17 cellular contexts compared by ENCODE assay signal in the genomic region with DNA sequence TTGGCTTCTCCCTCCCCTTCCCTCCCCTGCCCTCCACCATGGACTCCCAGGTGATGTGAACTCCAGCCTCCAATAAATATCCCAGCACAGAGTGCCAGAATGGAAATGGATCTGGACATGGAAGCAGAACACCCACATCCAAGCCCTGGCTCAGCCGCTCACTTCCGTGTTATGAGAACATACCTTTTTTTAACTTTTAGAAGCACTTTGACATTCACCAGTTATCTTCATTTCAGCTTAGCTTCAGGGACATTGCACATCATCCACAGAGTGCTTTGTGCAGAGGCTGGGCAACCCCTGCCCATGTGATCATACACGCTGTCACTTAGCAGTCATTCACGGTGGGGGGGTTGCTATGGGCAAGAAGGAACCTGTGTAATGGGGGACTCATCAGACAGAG. TPM values are rescaled to one million over a fixed set of nuclear protein-coding genes. Genes with fewer than 3 reads are reported as not detected.
DNase-seq lines count a peak whose midpoint lies in the region; ATAC-seq and TF ChIP-seq lines count a peak whose summit lies in the region.
"Had no signal": no experiment of that assay in that cellular context is flagged by ENCODE, and none has a peak within 500 bp of the region (broad histone marks: within the 10 kb centered on the region; RNA-seq: fewer than 3 reads in every experiment).

No MANE protein-coding gene starts in this region.

- H3K4me1 ChIP-seq in GM23338 (ENCODE audit: insufficient read depth), result no peaks in the 10 kb centered on the region

- DNase-seq in NCI-H1417 (lab: John Stamatoyannopoulos, UW) (peak in 2 of 3 experiments; percentile 11 to 27), NCI-H1417 treated with DMSO at 0.1 percent for 48 hours (lab: John Stamatoyannopoulos, UW) (no peak), cardiac septum (ENCODE audit: low spot score) (peak; percentile 66), left ventricle myocardium superior (peak; percentile 60), sciatic nerve (ENCODE audit: low spot score) (no peak), GM23338 (ENCODE audit: low spot score) (no peak), hippocampal formation (lab: John Stamatoyannopoulos, UW) (no peak)
- DNase-seq: AML-193; Caco-2; CD8-positive, alpha-beta memory T cell; DND-41; GDM1 had no signal

- no peak overlapping the region for H3K4me3 Mint-ChIP-seq in GM23338
- H3K4me3 Mint-ChIP-seq: CD8-positive, alpha-beta memory T cell had no signal

- H3K36me3 ChIP-seq in GM23338 (ENCODE audit: insufficient read depth), result no peaks in the 10 kb centered on the region
- H3K36me3 ChIP-seq: BLaER1 had no signal

- no peak overlapping the region for H3K27ac Mint-ChIP-seq in GM23338
- H3K27ac Mint-ChIP-seq: CD8-positive, alpha-beta memory T cell had no signal

- no peak overlapping the region for H2AFZ ChIP-seq in GM23338

- no peak overlapping the region for H3K4me3 ChIP-seq in GM23338
- H3K4me3 ChIP-seq: BLaER1 had no signal

- H3K27ac ChIP-seq in GM23338 (ENCODE audit: low read depth), result no peak overlapping the region
- H3K27ac ChIP-seq: 22Rv1, BLaER1, HL-60 had no signal

- peaks cover 3% of the 10 kb centered on the region for H3K27me3 Mint-ChIP-seq in GM23338 (ENCODE audit: insufficient read depth, low read depth, poor library complexity)

- intact Hi-C loops in cardiac septum (cut with DNase I), result no loop called here
- intact Hi-C loops in left ventricle myocardium superior (cut with micrococcal nuclease), result no loop called here
- intact Hi-C loops in sciatic nerve (cut with DNase I), result no loop called here

- H3K4me2 ChIP-seq in GM23338, result no peak overlapping the region
- H3K4me2 ChIP-seq: BLaER1 had no signal

- H3K27me3 ChIP-seq in GM23338 (ENCODE audit: insufficient read depth), result no peaks in the 10 kb centered on the region
- H3K27me3 ChIP-seq: BLaER1 had no signal

- 0 out of 2 replicates have a peak, but pooled peaks cover 6% of the 10 kb centered on the region for H3K9me2 ChIP-seq in GM23338 (ENCODE audit: insufficient read depth)

- ATAC-seq in left ventricle myocardium superior (peak; percentile 69), sciatic nerve (peak; percentile 32), GM19328 (IDR thresholded peaks at IDR 0.05; ENCODE audit: unreplicated experiment) (no peak), GM23338 (no peak)
- ATAC-seq: HCT116 had no signal

- no peaks in the 10 kb centered on the region; the same call in 1 of the 2 replicates for H4K20me1 ChIP-seq in GM23338 (replicated peaks; ENCODE audit: insufficient read depth)
- H4K20me1 ChIP-seq: BLaER1 had no signal

- H3F3A ChIP-seq in GM23338 (replicated peaks; ENCODE audit: low read depth), result no peaks in the 10 kb centered on the region

- no peak for TF ChIP-seq CTCF in GM23338 (conservative IDR thresholded peaks at IDR 0.05; ENCODE audit: low read depth in 2 of 2)

- no peaks in the 10 kb centered on the region for H3K36me3 Mint-ChIP-seq in GM23338 (ENCODE audit: low read depth)
- H3K36me3 Mint-ChIP-seq: CD8-positive, alpha-beta memory T cell had no signal

- no peaks in the 10 kb centered on the region for H3K79me2 ChIP-seq in GM23338 (replicated peaks; ENCODE audit: insufficient read depth)

- no peaks in the 10 kb centered on the region; the same call in 2 of the 3 replicates for H3K4me1 Mint-ChIP-seq in GM23338
- H3K4me1 Mint-ChIP-seq: CD8-positive, alpha-beta memory T cell had no signal

- H3K9me3 Mint-ChIP-seq in GM23338, result no peaks in the 10 kb centered on the region
- H3K9me3 Mint-ChIP-seq: CD8-positive, alpha-beta memory T cell had no signal

TF ChIP-seq in GM23338, 12 proteins besides CTCF, POLR2A, EP300 and RAD21:
- TF ChIP-seq, protein P1, sequence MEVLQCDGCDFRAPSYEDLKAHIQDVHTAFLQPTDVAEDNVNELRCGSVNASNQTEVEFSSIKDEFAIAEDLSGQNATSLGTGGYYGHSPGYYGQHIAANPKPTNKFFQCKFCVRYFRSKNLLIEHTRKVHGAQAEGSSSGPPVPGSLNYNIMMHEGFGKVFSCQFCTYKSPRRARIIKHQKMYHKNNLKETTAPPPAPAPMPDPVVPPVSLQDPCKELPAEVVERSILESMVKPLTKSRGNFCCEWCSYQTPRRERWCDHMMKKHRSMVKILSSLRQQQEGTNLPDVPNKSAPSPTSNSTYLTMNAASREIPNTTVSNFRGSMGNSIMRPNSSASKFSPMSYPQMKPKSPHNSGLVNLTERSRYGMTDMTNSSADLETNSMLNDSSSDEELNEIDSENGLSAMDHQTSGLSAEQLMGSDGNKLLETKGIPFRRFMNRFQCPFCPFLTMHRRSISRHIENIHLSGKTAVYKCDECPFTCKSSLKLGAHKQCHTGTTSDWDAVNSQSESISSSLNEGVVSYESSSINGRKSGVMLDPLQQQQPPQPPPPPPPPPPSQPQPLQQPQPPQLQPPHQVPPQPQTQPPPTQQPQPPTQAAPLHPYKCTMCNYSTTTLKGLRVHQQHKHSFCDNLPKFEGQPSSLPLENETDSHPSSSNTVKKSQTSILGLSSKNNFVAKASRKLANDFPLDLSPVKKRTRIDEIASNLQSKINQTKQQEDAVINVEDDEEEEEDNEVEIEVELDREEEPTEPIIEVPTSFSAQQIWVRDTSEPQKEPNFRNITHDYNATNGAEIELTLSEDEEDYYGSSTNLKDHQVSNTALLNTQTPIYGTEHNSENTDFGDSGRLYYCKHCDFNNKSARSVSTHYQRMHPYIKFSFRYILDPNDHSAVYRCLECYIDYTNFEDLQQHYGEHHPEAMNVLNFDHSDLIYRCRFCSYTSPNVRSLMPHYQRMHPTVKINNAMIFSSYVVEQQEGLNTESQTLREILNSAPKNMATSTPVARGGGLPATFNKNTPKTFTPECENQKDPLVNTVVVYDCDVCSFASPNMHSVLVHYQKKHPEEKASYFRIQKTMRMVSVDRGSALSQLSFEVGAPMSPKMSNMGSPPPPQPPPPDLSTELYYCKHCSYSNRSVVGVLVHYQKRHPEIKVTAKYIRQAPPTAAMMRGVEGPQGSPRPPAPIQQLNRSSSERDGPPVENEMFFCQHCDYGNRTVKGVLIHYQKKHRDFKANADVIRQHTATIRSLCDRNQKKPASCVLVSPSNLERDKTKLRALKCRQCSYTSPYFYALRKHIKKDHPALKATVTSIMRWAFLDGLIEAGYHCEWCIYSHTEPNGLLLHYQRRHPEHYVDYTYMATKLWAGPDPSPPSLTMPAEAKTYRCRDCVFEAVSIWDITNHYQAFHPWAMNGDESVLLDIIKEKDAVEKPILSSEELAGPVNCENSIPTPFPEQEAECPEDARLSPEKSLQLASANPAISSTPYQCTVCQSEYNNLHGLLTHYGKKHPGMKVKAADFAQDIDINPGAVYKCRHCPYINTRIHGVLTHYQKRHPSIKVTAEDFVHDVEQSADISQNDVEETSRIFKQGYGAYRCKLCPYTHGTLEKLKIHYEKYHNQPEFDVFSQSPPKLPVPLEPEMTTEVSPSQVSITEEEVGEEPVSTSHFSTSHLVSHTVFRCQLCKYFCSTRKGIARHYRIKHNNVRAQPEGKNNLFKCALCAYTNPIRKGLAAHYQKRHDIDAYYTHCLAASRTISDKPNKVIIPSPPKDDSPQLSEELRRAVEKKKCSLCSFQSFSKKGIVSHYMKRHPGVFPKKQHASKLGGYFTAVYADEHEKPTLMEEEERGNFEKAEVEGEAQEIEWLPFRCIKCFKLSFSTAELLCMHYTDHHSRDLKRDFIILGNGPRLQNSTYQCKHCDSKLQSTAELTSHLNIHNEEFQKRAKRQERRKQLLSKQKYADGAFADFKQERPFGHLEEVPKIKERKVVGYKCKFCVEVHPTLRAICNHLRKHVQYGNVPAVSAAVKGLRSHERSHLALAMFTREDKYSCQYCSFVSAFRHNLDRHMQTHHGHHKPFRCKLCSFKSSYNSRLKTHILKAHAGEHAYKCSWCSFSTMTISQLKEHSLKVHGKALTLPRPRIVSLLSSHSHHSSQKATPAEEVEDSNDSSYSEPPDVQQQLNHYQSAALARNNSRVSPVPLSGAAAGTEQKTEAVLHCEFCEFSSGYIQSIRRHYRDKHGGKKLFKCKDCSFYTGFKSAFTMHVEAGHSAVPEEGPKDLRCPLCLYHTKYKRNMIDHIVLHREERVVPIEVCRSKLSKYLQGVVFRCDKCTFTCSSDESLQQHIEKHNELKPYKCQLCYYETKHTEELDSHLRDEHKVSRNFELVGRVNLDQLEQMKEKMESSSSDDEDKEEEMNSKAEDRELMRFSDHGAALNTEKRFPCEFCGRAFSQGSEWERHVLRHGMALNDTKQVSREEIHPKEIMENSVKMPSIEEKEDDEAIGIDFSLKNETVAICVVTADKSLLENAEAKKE (CRISPR knock-in tag; IDR thresholded peaks at IDR 0.05), result no peak
- TF ChIP-seq ZNF331 (CRISPR knock-in tag; IDR thresholded peaks at IDR 0.05; ENCODE audit: low read depth) (no peak), EZH2phosphoT487 (IDR thresholded peaks at IDR 0.05; ENCODE audit: unreplicated experiment) (no peak), CREB1 (CRISPR knock-in tag; IDR thresholded peaks at IDR 0.05; ENCODE audit: low read depth) (no peak), EZH2 (IDR thresholded peaks at IDR 0.05; ENCODE audit: low read depth, unreplicated experiment) (no peak)
- TF ChIP-seq, protein P2, sequence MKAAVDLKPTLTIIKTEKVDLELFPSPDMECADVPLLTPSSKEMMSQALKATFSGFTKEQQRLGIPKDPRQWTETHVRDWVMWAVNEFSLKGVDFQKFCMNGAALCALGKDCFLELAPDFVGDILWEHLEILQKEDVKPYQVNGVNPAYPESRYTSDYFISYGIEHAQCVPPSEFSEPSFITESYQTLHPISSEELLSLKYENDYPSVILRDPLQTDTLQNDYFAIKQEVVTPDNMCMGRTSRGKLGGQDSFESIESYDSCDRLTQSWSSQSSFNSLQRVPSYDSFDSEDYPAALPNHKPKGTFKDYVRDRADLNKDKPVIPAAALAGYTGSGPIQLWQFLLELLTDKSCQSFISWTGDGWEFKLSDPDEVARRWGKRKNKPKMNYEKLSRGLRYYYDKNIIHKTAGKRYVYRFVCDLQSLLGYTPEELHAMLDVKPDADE (IDR thresholded peaks at IDR 0.05), result no peak

RNA-seq across cellular contexts. Expression of a gene that starts 9.1 kb away (rescaled TPM):
- total RNA-seq in cardiac septum, result 55.2 TPM
- total RNA-seq in left ventricle myocardium superior, result 48.9 TPM
- total RNA-seq in sciatic nerve, result 54.8 TPM
- total RNA-seq in GM23338 (2014; rRNA removed; shearing (Covaris generic)), result 4.7 and 5.7 TPM in 2 replicates
- polyA plus RNA-seq in GM23338 (2016; fragmentation: Nextera tagmentation; extraction: Ambion mirVana), result 2.8 and 3.2 TPM in 2 replicates
- polyA plus RNA-seq: CD8-positive, alpha-beta memory T cell had no signal

Comparison
In these comparisons a context has a peak if more than half of its experiments do, and no peak if none do; other contexts are left out.
1. DNase-seq: peak in NCI-H1417 (2 of 3), cardiac septum (single experiment) and left ventricle myocardium superior (single experiment); none in NCI-H1417 treated with DMSO at 0.1 percent for 48 hours (single experiment), sciatic nerve (single experiment), GM23338 (single experiment) and hippocampal formation (0 of 2).
2. ATAC-seq: peak in left ventricle myocardium superior (single experiment) and sciatic nerve (single experiment); none in GM19328 (single experiment) and GM23338 (single experiment).